Comparison of ENCODE assay signal across 16 cellular contexts in the genomic region with DNA sequence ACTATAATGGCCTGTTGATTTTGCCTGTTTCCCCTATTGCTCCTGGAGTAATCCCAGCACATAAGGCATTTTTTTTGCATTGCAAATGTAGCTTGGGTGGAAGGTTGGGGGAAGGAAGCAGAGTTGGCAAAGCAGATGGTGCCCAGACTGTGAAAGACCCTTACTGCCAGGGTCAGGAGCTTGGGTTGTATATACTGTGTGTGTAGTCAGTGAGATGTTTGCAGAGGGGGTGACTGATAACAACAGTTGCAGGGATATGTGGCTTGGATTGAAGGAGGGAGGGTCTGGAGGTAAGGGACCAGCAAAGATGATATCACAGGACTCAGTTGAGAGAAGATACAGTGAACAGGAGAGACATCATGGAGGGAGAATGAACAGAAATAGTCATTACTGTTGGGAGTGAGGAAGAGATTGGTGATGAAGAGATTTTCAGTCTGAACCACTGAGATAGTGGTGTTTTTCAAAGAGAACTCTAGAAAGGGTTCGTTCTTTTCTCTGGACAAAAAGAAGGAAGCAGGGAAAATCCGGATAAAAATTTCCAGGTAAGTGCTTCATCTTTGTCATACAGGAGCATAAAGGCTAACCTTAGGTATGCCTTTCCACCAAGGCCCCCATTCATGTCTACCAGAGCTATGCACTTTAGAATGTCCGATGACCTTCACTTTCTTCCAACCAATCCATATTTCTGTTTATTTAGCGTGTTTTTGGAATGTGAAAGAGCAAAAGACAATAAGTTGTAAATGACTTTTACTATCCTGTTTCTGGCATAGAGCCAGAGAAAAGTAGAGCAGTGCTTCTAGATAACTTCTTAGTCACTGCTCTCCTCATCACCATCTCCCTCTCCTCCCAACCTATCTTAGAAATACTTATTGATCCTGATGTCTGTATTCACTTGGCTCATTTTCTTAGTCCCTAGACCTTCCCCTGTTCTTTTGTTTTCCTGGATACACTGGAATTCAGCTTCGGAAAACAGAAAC.
"Had no signal": no experiment of that assay in that cellular context is flagged by ENCODE, and none has a peak within 500 bp of the region (broad histone marks: within the 10 kb centered on the region; RNA-seq: fewer than 3 reads in every experiment).

No MANE protein-coding gene starts in this region.

- H3K36me3 ChIP-seq: right atrium auricular region had no signal

- H3K27ac ChIP-seq: dorsolateral prefrontal cortex, right atrium auricular region had no signal

- H3K4me2 ChIP-seq: smooth muscle cell had no signal

- DNase-seq: cortex of kidney; dorsolateral prefrontal cortex; effector CD8-positive, alpha-beta T cell; foreskin melanocyte; head of caudate nucleus; hippocampal formation; left colon; left ventricle myocardium superior; mucosa of descending colon; natural killer cell; posterior cingulate gyrus; stimulated activated CD4-positive, alpha-beta T cell treated with anti-CD3 and anti-CD28 coated beads, Interleukin-2, amount 100 ng/mL, for 48 hours; stimulated activated naive CD4-positive, alpha-beta T cell treated with Interleukin-2 at 50 U/mL for 16 hours had no signal

- ATAC-seq: left colon, left ventricle myocardium superior, mucosa of descending colon, natural killer cell had no signal

- H3K4me3 ChIP-seq: dorsolateral prefrontal cortex, mucosa of descending colon, right atrium auricular region, smooth muscle cell had no signal

- FAIRE-seq: urothelium cell line had no signal

- H3K4me1 ChIP-seq: right atrium auricular region had no signal

- H3K27me3 ChIP-seq: right atrium auricular region had no signal

- H3K9me3 ChIP-seq: mucosa of descending colon, right atrium auricular region had no signal
